ENCODE assay signal across 20 cellular contexts in genomic region chr4:179007758-179008157, GRCh38.
"Had no signal": no experiment of that assay in that cellular context is flagged by ENCODE, and none has a peak within 500 bp of the region (broad histone marks: within the 10 kb centered on the region; RNA-seq: fewer than 3 reads in every experiment).

No MANE protein-coding gene starts in this region.

- H3K4me3 Mint-ChIP-seq: activated CD4-positive, alpha-beta T cell treated with anti-CD3 and anti-CD28 coated beads, Interleukin-2, amount 10 ng/mL, durations not matched to agents 24 days and 14 days; activated CD8-positive, alpha-beta T cell treated with anti-CD3 and anti-CD28 coated beads for 36 hours; activated naive CD4-positive, alpha-beta T cell treated with anti-CD3 and anti-CD28 coated beads for 36 hours; activated naive CD8-positive, alpha-beta T cell treated with anti-CD3 and anti-CD28 coated beads, Interleukin-2, amount 50 U/mL, for 24 hours; activated T-cell treated with anti-CD3 and anti-CD28 coated beads, Interleukin-2, amount 50 U/mL, for 4 hours; central memory CD8-positive, alpha-beta T cell; mesothelial cell of epicardium; natural killer cell treated with Interleukin-12 subunit alpha and Interleukin-12 subunit beta and Interleukin-15 and Interleukin-18, amount 100 ng/mL, for 72 hours; stimulated activated memory B cell treated with anti-CD40 and anti-IgM and Interleukin-4, amounts not matched to agents 10 μg/mL and 1 μg/mL and 100 μg/mL, for 72 hours had no signal

- H3K4me3 ChIP-seq: colonic mucosa, lung, spleen, thoracic aorta, upper lobe of left lung had no signal

- H3K36me3 Mint-ChIP-seq: mesothelial cell of epicardium; natural killer cell treated with Interleukin-12 subunit alpha and Interleukin-12 subunit beta and Interleukin-15 and Interleukin-18, amount 100 ng/mL, for 72 hours; stimulated activated memory B cell treated with anti-CD40 and anti-IgM and Interleukin-4, amounts not matched to agents 10 μg/mL and 1 μg/mL and 100 μg/mL, for 72 hours had no signal

- H3K27ac ChIP-seq: brain microvascular endothelial cell, colonic mucosa, spleen, thoracic aorta, upper lobe of left lung had no signal

- H3K9me3 Mint-ChIP-seq: activated CD4-positive, alpha-beta T cell treated with anti-CD3 and anti-CD28 coated beads, Interleukin-2, amount 10 ng/mL, durations not matched to agents 24 days and 14 days; activated CD8-positive, alpha-beta T cell treated with anti-CD3 and anti-CD28 coated beads for 36 hours; activated T-cell treated with anti-CD3 and anti-CD28 coated beads, Interleukin-2, amount 50 U/mL, for 4 hours; mesothelial cell of epicardium had no signal

- H3K9me3 ChIP-seq: colonic mucosa, thoracic aorta, upper lobe of left lung had no signal

- H3K27me3 Mint-ChIP-seq: activated CD4-positive, alpha-beta T cell treated with anti-CD3 and anti-CD28 coated beads, Interleukin-2, amount 10 ng/mL, durations not matched to agents 24 days and 14 days; activated CD8-positive, alpha-beta T cell treated with anti-CD3 and anti-CD28 coated beads for 36 hours; activated naive CD8-positive, alpha-beta T cell treated with anti-CD3 and anti-CD28 coated beads, Interleukin-2, amount 50 U/mL, for 24 hours; central memory CD8-positive, alpha-beta T cell; natural killer cell treated with Interleukin-12 subunit alpha and Interleukin-12 subunit beta and Interleukin-15 and Interleukin-18, amount 100 ng/mL, for 72 hours; stimulated activated memory B cell treated with anti-CD40 and anti-IgM and Interleukin-4, amounts not matched to agents 10 μg/mL and 1 μg/mL and 100 μg/mL, for 72 hours had no signal

- H3K4me1 Mint-ChIP-seq: activated CD4-positive, alpha-beta T cell treated with anti-CD3 and anti-CD28 coated beads, Interleukin-2, amount 10 ng/mL, durations not matched to agents 24 days and 14 days; activated naive CD8-positive, alpha-beta T cell treated with anti-CD3 and anti-CD28 coated beads, Interleukin-2, amount 50 U/mL, for 24 hours; central memory CD8-positive, alpha-beta T cell; mesothelial cell of epicardium; stimulated activated memory B cell treated with anti-CD40 and anti-IgM and Interleukin-4, amounts not matched to agents 10 μg/mL and 1 μg/mL and 100 μg/mL, for 72 hours had no signal

- H3K4me1 ChIP-seq: colonic mucosa, spleen, upper lobe of left lung had no signal

- H3K36me3 ChIP-seq: brain microvascular endothelial cell, colonic mucosa, spleen, thoracic aorta, upper lobe of left lung had no signal

- H3K27ac Mint-ChIP-seq: activated CD4-positive, alpha-beta T cell treated with anti-CD3 and anti-CD28 coated beads, Interleukin-2, amount 10 ng/mL, durations not matched to agents 24 days and 14 days; activated CD8-positive, alpha-beta T cell treated with anti-CD3 and anti-CD28 coated beads for 36 hours; activated naive CD4-positive, alpha-beta T cell treated with anti-CD3 and anti-CD28 coated beads for 36 hours; activated naive CD8-positive, alpha-beta T cell treated with anti-CD3 and anti-CD28 coated beads, Interleukin-2, amount 50 U/mL, for 24 hours; mesothelial cell of epicardium; natural killer cell treated with Interleukin-12 subunit alpha and Interleukin-12 subunit beta and Interleukin-15 and Interleukin-18, amount 100 ng/mL, for 72 hours; stimulated activated memory B cell treated with anti-CD40 and anti-IgM and Interleukin-4, amounts not matched to agents 10 μg/mL and 1 μg/mL and 100 μg/mL, for 72 hours had no signal

- H3K27me3 ChIP-seq: brain microvascular endothelial cell, colonic mucosa, spleen, upper lobe of left lung had no signal

- DNase-seq: activated CD4-positive, alpha-beta T cell treated with anti-CD3 and anti-CD28 coated beads, Interleukin-2, amount 10 ng/mL, durations not matched to agents 24 days and 14 days; activated CD8-positive, alpha-beta T cell treated with anti-CD3 and anti-CD28 coated beads for 36 hours; activated naive CD4-positive, alpha-beta T cell treated with anti-CD3 and anti-CD28 coated beads for 36 hours; activated naive CD8-positive, alpha-beta T cell treated with anti-CD3 and anti-CD28 coated beads, Interleukin-2, amount 50 U/mL, for 24 hours; activated T-cell treated with anti-CD3 and anti-CD28 coated beads, Interleukin-2, amount 50 U/mL, for 4 hours; anterior cingulate cortex; brain microvascular endothelial cell; colonic mucosa; hypothalamus; occipital lobe; retina; spleen; stimulated activated CD4-positive, alpha-beta T cell treated with anti-CD3 and anti-CD28 coated beads, Interleukin-4, amount 100 ng/mL, for 4 hours; upper lobe of left lung had no signal
